In genomic region chr6:26501482-26501986, GRCh38 we compare ENCODE assay signal across 8 cellular contexts. TPM values are rescaled to one million over a fixed set of nuclear protein-coding genes. Genes with fewer than 3 reads are reported as not detected.
DNase-seq lines count a peak whose midpoint lies in the region; ATAC-seq and TF ChIP-seq lines count a peak whose summit lies in the region.

No MANE protein-coding gene starts in this region.

- DNase-seq in CD8-positive, alpha-beta memory T cell = peak; percentile 10 to 51 (median 20)
- DNase-seq in NOMO-1 treated with DMSO at 0.1 percent for 48 hours (lab: John Stamatoyannopoulos, UW; ENCODE audit: unreplicated experiment) (peak; percentile 26), spleen (peak; percentile 86), SJCRH30 (no peak)
- peak; percentile 50 for DNase-seq in activated naive CD8-positive, alpha-beta T cell treated with anti-CD3 and anti-CD28 coated beads, Interleukin-2, amount 10 ng/mL, durations not matched to agents 7 days and 5 days

- peaks cover 13 to 34% of the 10 kb centered on the region in 2 donors for H3K27me3 Mint-ChIP-seq in CD8-positive, alpha-beta memory T cell
- peaks cover 45% of the 10 kb centered on the region for H3K27me3 Mint-ChIP-seq in activated naive CD8-positive, alpha-beta T cell treated with anti-CD3 and anti-CD28 coated beads, Interleukin-2, amount 10 ng/mL, durations not matched to agents 7 days and 5 days

- H3K27ac Mint-ChIP-seq in CD8-positive, alpha-beta memory T cell = peak overlapping the region in 5 of 8 donors; percentile 6 to 84 (median 56)
- H3K27ac Mint-ChIP-seq in activated naive CD8-positive, alpha-beta T cell treated with anti-CD3 and anti-CD28 coated beads, Interleukin-2, amount 10 ng/mL, durations not matched to agents 7 days and 5 days = peak overlapping the region; percentile 70

- TF ChIP-seq POLR2A in spleen (IDR thresholded peaks at IDR 0.05) (no peak), GM18505 (IDR thresholded peaks at IDR 0.05; ENCODE audit: borderline replicate concordance, extremely low read depth, insufficient read depth, insufficient read length) (no peak)

- peaks cover 0 to 4% (median 0%) of the 10 kb centered on the region in 3 donors for H3K36me3 Mint-ChIP-seq in CD8-positive, alpha-beta memory T cell
- no peaks in the 10 kb centered on the region for H3K36me3 Mint-ChIP-seq in activated naive CD8-positive, alpha-beta T cell treated with anti-CD3 and anti-CD28 coated beads, Interleukin-2, amount 10 ng/mL, durations not matched to agents 7 days and 5 days

- ATAC-seq in activated naive CD8-positive, alpha-beta T cell treated with anti-CD3 and anti-CD28 coated beads, Interleukin-2, amount 10 ng/mL, durations not matched to agents 7 days and 5 days (ENCODE audit: low read depth) = peak; percentile 63
- no peak for ATAC-seq in GM18505 (IDR thresholded peaks at IDR 0.05; ENCODE audit: unreplicated experiment)
- ATAC-seq in GM18909 (IDR thresholded peaks at IDR 0.05; ENCODE audit: poor library complexity, unreplicated experiment) = no peak

- peaks cover 15% of the 10 kb centered on the region for H3K4me1 ChIP-seq in CD8-positive, alpha-beta memory T cell (ENCODE audit: insufficient read depth, low read length)
- H3K4me1 ChIP-seq in spleen = peaks cover 8 to 19% (median 12%) of the 10 kb centered on the region in 6 donors
- no peaks in the 10 kb centered on the region for H3K4me1 ChIP-seq in SJCRH30

- peak overlapping the region; percentile 48 for H3K4me3 ChIP-seq in CD8-positive, alpha-beta memory T cell (ENCODE audit: low read length)
- H3K4me3 ChIP-seq in iPS-18c (ENCODE audit: insufficient read depth, low read depth, low read length) (peak overlapping the region; percentile 60), spleen (peak overlapping the region; percentile 15 to 65 (median 30)), SJCRH30 (no peak overlapping the region)

- H3K9me3 ChIP-seq in CD8-positive, alpha-beta memory T cell (ENCODE audit: low read length) = no peaks in the 10 kb centered on the region
- peaks cover 5% of the 10 kb centered on the region for H3K9me3 ChIP-seq in iPS-18c (ENCODE audit: control insufficient read depth, insufficient read depth, low read length)
- H3K9me3 ChIP-seq in spleen = no peaks in the 10 kb centered on the region
- no peaks in the 10 kb centered on the region for H3K9me3 ChIP-seq in SJCRH30 (replicated peaks)

- no peak overlapping the region for H3K27ac ChIP-seq in CD8-positive, alpha-beta memory T cell (ENCODE audit: low read depth, low read length)
- no peak overlapping the region for H3K27ac ChIP-seq in spleen
- H3K27ac ChIP-seq in SJCRH30 = no peak overlapping the region

- H3K27me3 ChIP-seq in CD8-positive, alpha-beta memory T cell (ENCODE audit: insufficient read depth, low read length, poor library complexity, severe bottlenecking) = peaks cover 25% of the 10 kb centered on the region
- H3K27me3 ChIP-seq in spleen (replicated peaks in 1 of 7) = peaks cover 0 to 35% (median 11%) of the 10 kb centered on the region in 7 donors
- no peaks in the 10 kb centered on the region for H3K27me3 ChIP-seq in SJCRH30

- H3K9me3 Mint-ChIP-seq in CD8-positive, alpha-beta memory T cell = no peaks in the 10 kb centered on the region
- H3K9me3 Mint-ChIP-seq in activated naive CD8-positive, alpha-beta T cell treated with anti-CD3 and anti-CD28 coated beads, Interleukin-2, amount 10 ng/mL, durations not matched to agents 7 days and 5 days = no peaks in the 10 kb centered on the region

- peak overlapping the region; percentile 59 to 85 (median 79) for H3K4me3 Mint-ChIP-seq in CD8-positive, alpha-beta memory T cell
- H3K4me3 Mint-ChIP-seq in activated naive CD8-positive, alpha-beta T cell treated with anti-CD3 and anti-CD28 coated beads, Interleukin-2, amount 10 ng/mL, durations not matched to agents 7 days and 5 days = peak overlapping the region; percentile 84

- H3K36me3 ChIP-seq in CD8-positive, alpha-beta memory T cell (ENCODE audit: insufficient read depth, low read length) = no peaks in the 10 kb centered on the region
- H3K36me3 ChIP-seq in spleen (no peaks in the 10 kb centered on the region), SJCRH30 (no peaks in the 10 kb centered on the region)

- TF ChIP-seq CTCF in spleen (IDR thresholded peaks at IDR 0.05 in 8 of 11, conservative IDR thresholded peaks at IDR 0.05 in 3 of 11) = no peak

- intact Hi-C loops in spleen (cut with DNase I; ENCODE audit: low total_unique reads) = no loop called here

- WGBS in spleen, 5 donors = 9 to 15% (median 9%) methylated on average over 32 to 49 of the region's 49 CpGs

- POLR2A ChIA-PET in CD8-positive, alpha-beta memory T cell (lab: Charles Lee) = interaction anchor here (0.9 kb wide), 1 partner anchor 28 kb away, joined by 3 read pairs; no protein-coding TSS in a partner anchor
- POLR2A ChIA-PET in activated naive CD8-positive, alpha-beta T cell treated with anti-CD3 and anti-CD28 coated beads, Interleukin-2, amount 10 ng/mL, durations not matched to agents 7 days and 5 days (lab: Charles Lee) = interaction anchor here (1.9 to 2.0 kb wide), 2 partner anchors 27 to 37 kb away, joined by 5 to 7 read pairs; partner anchors contain the start of gene HMGN4

- H3K4me1 Mint-ChIP-seq in CD8-positive, alpha-beta memory T cell = peaks cover 10 to 14% (median 12%) of the 10 kb centered on the region in 3 donors
- H3K4me1 Mint-ChIP-seq in activated naive CD8-positive, alpha-beta T cell treated with anti-CD3 and anti-CD28 coated beads, Interleukin-2, amount 10 ng/mL, durations not matched to agents 7 days and 5 days = peaks cover 20% of the 10 kb centered on the region

- CTCF ChIA-PET in CD8-positive, alpha-beta memory T cell (lab: Charles Lee) = interaction anchor here (1.1 to 2.3 kb wide), 4 partner anchors 16 to 160 kb away, joined by 3 to 7 read pairs (median 5); no protein-coding TSS in a partner anchor

RNA-seq across cellular contexts. Expression of gene BTN1A1, which starts 1.4 kb away (rescaled TPM):
- total RNA-seq in CD8-positive, alpha-beta memory T cell = under 1 TPM in 1 of 2 experiments, not detected in 1; 0.09 TPM
- not detected for polyA plus RNA-seq in CD8-positive, alpha-beta memory T cell
- under 1 TPM in 1 of 2 experiments, not detected in 1; 0.11 TPM for total RNA-seq in activated naive CD8-positive, alpha-beta T cell treated with anti-CD3 and anti-CD28 coated beads, Interleukin-2, amount 10 ng/mL, durations not matched to agents 7 days and 5 days
- 1 to 10 TPM in 1 of 7 donors, under 1 TPM in 6; 0.23 to 1.1 (median 0.32) TPM for total RNA-seq in spleen
- polyA plus RNA-seq in spleen = under 1 TPM; 0.33 to 0.58 (median 0.39) TPM
- total RNA-seq in SJCRH30 (2014; rRNA removed; shearing (Covaris generic)) = 0.04 TPM in 1 of 2 replicates, not detected in the other

RNA-seq across cellular contexts. Expression of gene HMGN4, which starts 36.6 kb away (rescaled TPM):
- 10 to 100 TPM; 90.0 to 91.4 TPM for total RNA-seq in CD8-positive, alpha-beta memory T cell
- 166 TPM for polyA plus RNA-seq in CD8-positive, alpha-beta memory T cell
- total RNA-seq in activated naive CD8-positive, alpha-beta T cell treated with anti-CD3 and anti-CD28 coated beads, Interleukin-2, amount 10 ng/mL, durations not matched to agents 7 days and 5 days = 10 to 100 TPM; 83.1 to 86.4 TPM
- 10 to 100 TPM; 47.2 to 68.4 (median 58.2) TPM for total RNA-seq in spleen
- polyA plus RNA-seq in spleen = 10 to 100 TPM; 33.3 to 52.0 (median 51.4) TPM
- 52.2 and 53.8 TPM in 2 replicates for total RNA-seq in SJCRH30 (2014; rRNA removed; shearing (Covaris generic))

RNA-seq across cellular contexts. Expression of gene BTN2A1, which starts 43.8 kb away (rescaled TPM):
- 10 to 100 TPM; 24.0 to 26.4 TPM for total RNA-seq in CD8-positive, alpha-beta memory T cell
- polyA plus RNA-seq in CD8-positive, alpha-beta memory T cell = 14.4 TPM
- 10 to 100 TPM; 45.2 to 46.7 TPM for total RNA-seq in activated naive CD8-positive, alpha-beta T cell treated with anti-CD3 and anti-CD28 coated beads, Interleukin-2, amount 10 ng/mL, durations not matched to agents 7 days and 5 days
- 10 to 100 TPM; 31.7 to 50.8 (median 41.4) TPM for total RNA-seq in spleen
- 10 to 100 TPM; 17.0 to 31.4 (median 29.8) TPM for polyA plus RNA-seq in spleen
- 16.9 and 17.2 TPM in 2 replicates for total RNA-seq in SJCRH30 (2014; rRNA removed; shearing (Covaris generic))

Comparison
In these comparisons a context has a peak if more than half of its experiments do, and no peak if none do; other contexts are left out.
1. DNase-seq: peak in CD8-positive, alpha-beta memory T cell (5 of 5), NOMO-1 treated with DMSO at 0.1 percent for 48 hours (single experiment), activated naive CD8-positive, alpha-beta T cell treated with anti-CD3 and anti-CD28 coated beads, Interleukin-2, amount 10 ng/mL, durations not matched to agents 7 days and 5 days (single experiment) and spleen (single experiment); none in SJCRH30 (0 of 2).